In genomic region chr3:60594025-60594424, GRCh38 we compare ENCODE assay signal across 12 cellular contexts.
DNase-seq lines count a peak whose midpoint lies in the region; ATAC-seq and TF ChIP-seq lines count a peak whose summit lies in the region.
"Had no signal": no experiment of that assay in that cellular context is flagged by ENCODE, and none has a peak within 500 bp of the region (broad histone marks: within the 10 kb centered on the region; RNA-seq: fewer than 3 reads in every experiment).

No MANE protein-coding gene starts in this region.

- peaks cover 0 to 4% (median 0%) of the 10 kb centered on the region in 4 donors for H3K4me1 ChIP-seq in Peyer's patch
- H3K4me1 ChIP-seq in foreskin keratinocyte, result peaks cover 5% of the 10 kb centered on the region

- no peaks in the 10 kb centered on the region for H3K27me3 Mint-ChIP-seq in progenitor cell of endocrine pancreas

- H3K27me3 ChIP-seq in Peyer's patch, result no peaks in the 10 kb centered on the region
- peaks cover 10% of the 10 kb centered on the region for H3K27me3 ChIP-seq in foreskin keratinocyte

- no peaks in the 10 kb centered on the region for H3K36me3 ChIP-seq in Peyer's patch

- no peak overlapping the region for H3K4me3 Mint-ChIP-seq in progenitor cell of endocrine pancreas (ENCODE audit: low read depth)
- H3K4me3 Mint-ChIP-seq: naive B cell had no signal

- intact Hi-C loops in posterior vena cava (cut with DNase I), result no loop called here

- no peak overlapping the region for H3K27ac Mint-ChIP-seq in progenitor cell of endocrine pancreas
- H3K27ac Mint-ChIP-seq: activated naive CD4-positive, alpha-beta T cell treated with anti-CD3 and anti-CD28 coated beads, Interleukin-2, amount 50 U/mL, for 72 hours; naive B cell had no signal

- no peak overlapping the region for H3K4me3 ChIP-seq in Peyer's patch

- H3K27ac ChIP-seq in Peyer's patch (no peak overlapping the region), foreskin keratinocyte (no peak overlapping the region)

- H3K36me3 Mint-ChIP-seq in progenitor cell of endocrine pancreas (ENCODE audit: insufficient read depth), result no peaks in the 10 kb centered on the region
- H3K36me3 Mint-ChIP-seq: activated naive CD4-positive, alpha-beta T cell treated with anti-CD3 and anti-CD28 coated beads, Interleukin-2, amount 50 U/mL, for 72 hours; naive B cell had no signal

- no peak for TF ChIP-seq POLR2A in Peyer's patch (IDR thresholded peaks at IDR 0.05)

- no peak for TF ChIP-seq CTCF in Peyer's patch (IDR thresholded peaks at IDR 0.05)
- TF ChIP-seq CTCF in foreskin keratinocyte (conservative IDR thresholded peaks at IDR 0.05), result no peak
- TF ChIP-seq CTCF in progenitor cell of endocrine pancreas (IDR thresholded peaks at IDR 0.05; ENCODE audit: unreplicated experiment), result no peak

- ATAC-seq in foreskin keratinocyte, result peak; percentile 34
- ATAC-seq in GM21528 (IDR thresholded peaks at IDR 0.05; ENCODE audit: low FRiP score, unreplicated experiment), result no peak
- ATAC-seq in HG02870 (IDR thresholded peaks at IDR 0.05; ENCODE audit: unreplicated experiment), result no peak
- ATAC-seq: activated naive CD4-positive, alpha-beta T cell treated with anti-CD3 and anti-CD28 coated beads, Interleukin-2, amount 50 U/mL, for 72 hours had no signal

- H3K9me3 ChIP-seq in Peyer's patch, result no peaks in the 10 kb centered on the region

- H3K9me3 Mint-ChIP-seq in progenitor cell of endocrine pancreas (ENCODE audit: low read depth), result no peaks in the 10 kb centered on the region
- H3K9me3 Mint-ChIP-seq: activated naive CD4-positive, alpha-beta T cell treated with anti-CD3 and anti-CD28 coated beads, Interleukin-2, amount 50 U/mL, for 72 hours; naive B cell had no signal

- peak; percentile 10 for DNase-seq in G401 (ENCODE audit: low spot score)
- peak; percentile 28 to 63 (median 50) for DNase-seq in Peyer's patch
- peak; percentile 37 to 62 for DNase-seq in foreskin keratinocyte
- DNase-seq in posterior vena cava (ENCODE audit: low spot score), result peak; percentile 89
- no peak for DNase-seq in NCI-H1930 (lab: John Stamatoyannopoulos, UW)
- DNase-seq in progenitor cell of endocrine pancreas (ENCODE audit: low spot score, unreplicated experiment), result no peak
- DNase-seq: Karpas-422; naive B cell; stimulated activated CD4-positive, alpha-beta T cell treated with anti-CD3 and anti-CD28 coated beads, Interleukin-2, amount 100 ng/mL, for 24 hours had no signal

- in situ Hi-C loops in G401 (cut with HindIII; ENCODE audit: low sequenced_read_pairs), result no loop called here

- H3K4me1 Mint-ChIP-seq in progenitor cell of endocrine pancreas (ENCODE audit: low read depth), result peaks cover 9% of the 10 kb centered on the region

Comparison
In these comparisons a context has a peak if more than half of its experiments do, and no peak if none do; other contexts are left out.
1. DNase-seq: peak in G401 (single experiment), Peyer's patch (3 of 3), foreskin keratinocyte (2 of 2) and posterior vena cava (single experiment); none in NCI-H1930 (0 of 2) and progenitor cell of endocrine pancreas (single experiment).